16 cellular contexts compared by ENCODE assay signal in the genomic region with DNA sequence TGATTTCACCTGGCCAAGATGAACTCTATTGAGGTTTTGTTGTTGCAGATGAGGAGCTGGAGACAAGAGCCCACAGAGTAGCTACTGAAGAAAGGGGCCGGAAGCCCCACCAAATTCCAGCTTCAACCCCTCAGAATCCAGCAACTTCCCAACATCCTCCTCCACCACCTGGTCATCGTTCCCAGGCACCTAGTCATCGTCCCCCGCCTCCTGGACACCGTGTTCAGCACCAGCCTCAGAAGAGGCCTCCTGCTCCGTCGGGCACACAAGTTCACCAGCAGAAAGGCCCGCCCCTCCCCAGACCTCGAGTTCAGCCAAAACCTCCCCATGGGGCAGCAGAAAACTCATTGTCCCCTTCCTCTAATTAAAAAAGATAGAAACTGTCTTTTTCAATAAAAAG. TPM values are rescaled to one million over a fixed set of nuclear protein-coding genes. Genes with fewer than 3 reads are reported as not detected.
DNase-seq lines count a peak whose midpoint lies in the region; ATAC-seq lines count a peak whose summit lies in the region.
"Had no signal": no experiment of that assay in that cellular context is flagged by ENCODE, and none has a peak within 500 bp of the region (broad histone marks: within the 10 kb centered on the region; RNA-seq: fewer than 3 reads in every experiment).

No MANE protein-coding gene starts in this region.

- POLR2A ChIA-PET in activated CD4-positive, alpha-beta T cell treated with anti-CD3 and anti-CD28 coated beads for 36 hours (lab: Charles Lee) = interaction anchor here (0.7 to 11.5 kb wide), 10 partner anchors 9 to 294 kb away, joined by 3 to 482 read pairs (median 22); a partner anchor contains a TSS
- POLR2A ChIA-PET in naive thymus-derived CD8-positive, alpha-beta T cell (lab: Charles Lee) = interaction anchor here (1.8 to 10.6 kb wide), 5 partner anchors 10 to 51 kb away, joined by 4 to 285 read pairs (median 66); a partner anchor contains a TSS

- H3K4me1 Mint-ChIP-seq in activated CD4-positive, alpha-beta T cell treated with anti-CD3 and anti-CD28 coated beads for 36 hours = peaks cover 100% of the 10 kb centered on the region
- H3K4me1 Mint-ChIP-seq in IgD-negative memory B cell = peaks cover 8 to 30% (median 14%) of the 10 kb centered on the region in 3 donors
- H3K4me1 Mint-ChIP-seq in naive thymus-derived CD8-positive, alpha-beta T cell = peaks cover 55 to 96% (median 95%) of the 10 kb centered on the region in 4 donors

- CTCF ChIA-PET in activated CD4-positive, alpha-beta T cell treated with anti-CD3 and anti-CD28 coated beads for 36 hours (lab: Charles Lee) = interaction anchor here (0.7 to 14.1 kb wide), 9 partner anchors 14 to 292 kb away, joined by 3 to 213 read pairs (median 4); a partner anchor contains a TSS

- H3K4me3 Mint-ChIP-seq in activated CD4-positive, alpha-beta T cell treated with anti-CD3 and anti-CD28 coated beads for 36 hours = peak overlapping the region; percentile 93
- peak overlapping the region in 1 of 4 donors; percentile 29 for H3K4me3 Mint-ChIP-seq in IgD-negative memory B cell
- H3K4me3 Mint-ChIP-seq in naive thymus-derived CD8-positive, alpha-beta T cell = peak overlapping the region; percentile 34 to 82 (median 74)

- H3K27ac Mint-ChIP-seq in activated CD4-positive, alpha-beta T cell treated with anti-CD3 and anti-CD28 coated beads for 36 hours = peak overlapping the region; percentile 100
- peak overlapping the region in 2 of 3 donors; percentile 28 to 51 for H3K27ac Mint-ChIP-seq in IgD-negative memory B cell
- peak overlapping the region; percentile 93 to 99 (median 98) for H3K27ac Mint-ChIP-seq in naive thymus-derived CD8-positive, alpha-beta T cell

- H3K9me3 Mint-ChIP-seq in activated CD4-positive, alpha-beta T cell treated with anti-CD3 and anti-CD28 coated beads for 36 hours (ENCODE audit: low read depth) = peaks cover 4% of the 10 kb centered on the region
- H3K9me3 Mint-ChIP-seq in IgD-negative memory B cell = peaks cover 0 to 2% (median 0%) of the 10 kb centered on the region in 3 donors
- H3K9me3 Mint-ChIP-seq in naive thymus-derived CD8-positive, alpha-beta T cell = peaks cover 0 to 3% (median 0%) of the 10 kb centered on the region in 9 donors

- H3K27me3 Mint-ChIP-seq in activated CD4-positive, alpha-beta T cell treated with anti-CD3 and anti-CD28 coated beads for 36 hours = no peaks in the 10 kb centered on the region
- H3K27me3 Mint-ChIP-seq in IgD-negative memory B cell = no peaks in the 10 kb centered on the region
- H3K27me3 Mint-ChIP-seq in naive thymus-derived CD8-positive, alpha-beta T cell = no peaks in the 10 kb centered on the region

- ATAC-seq in activated CD4-positive, alpha-beta T cell treated with anti-CD3 and anti-CD28 coated beads for 36 hours = no peak
- ATAC-seq in naive thymus-derived CD8-positive, alpha-beta T cell = no peak

- H3K36me3 Mint-ChIP-seq in activated CD4-positive, alpha-beta T cell treated with anti-CD3 and anti-CD28 coated beads for 36 hours (ENCODE audit: low read depth) = peaks cover 89% of the 10 kb centered on the region
- H3K36me3 Mint-ChIP-seq in IgD-negative memory B cell = peaks cover 6% of the 10 kb centered on the region
- peaks cover 26 to 58% (median 55%) of the 10 kb centered on the region in 3 donors for H3K36me3 Mint-ChIP-seq in naive thymus-derived CD8-positive, alpha-beta T cell

- intact Hi-C loops in activated CD4-positive, alpha-beta T cell treated with anti-CD3 and anti-CD28 coated beads for 36 hours (cut with DNase I, micrococcal nuclease) = loop anchor here (5.0 kb wide), 1 partner anchor 391 kb away; no protein-coding TSS in a partner anchor

- no peak for DNase-seq in activated CD4-positive, alpha-beta T cell treated with anti-CD3 and anti-CD28 coated beads for 36 hours
- DNase-seq in activated CD4-positive, alpha-beta T cell treated with anti-CD3 and anti-CD28 coated beads for 48 hours = no peak
- DNase-seq in activated T-cell treated with anti-CD3 and anti-CD28 coated beads, Interleukin-2, amount 50 U/mL, for 48 hours = peak; percentile 55 to 58
- DNase-seq in naive thymus-derived CD8-positive, alpha-beta T cell = no peak
- DNase-seq in Kasumi-1 (lab: John Stamatoyannopoulos, UW) (no peak), mucosa of gallbladder (ENCODE audit: low spot score) (no peak), DMS153 (lab: John Stamatoyannopoulos, UW) (no peak)
- DNase-seq: 8988T, C1 segment of cervical spinal cord, DMS79, NCI-H1092 treated with DMSO at 0.1 percent for 48 hours, NCI-H510A treated with DMSO at 0.1 percent for 48 hours, SHP77, thyroid gland had no signal

RNA-seq across cellular contexts. Expression of a gene that starts 14.2 kb away (rescaled TPM):
- 100 to 1,000 TPM; 287 to 291 TPM for total RNA-seq in activated CD4-positive, alpha-beta T cell treated with anti-CD3 and anti-CD28 coated beads for 36 hours
- polyA plus RNA-seq in IgD-negative memory B cell = 6.6 TPM
- total RNA-seq in naive thymus-derived CD8-positive, alpha-beta T cell = 100 to 1,000 TPM; 178 to 189 TPM
- 100 to 1,000 TPM; 197 to 240 (median 222) TPM for polyA plus RNA-seq in naive thymus-derived CD8-positive, alpha-beta T cell
- total RNA-seq in mucosa of gallbladder = 12.5 TPM
- total RNA-seq: lung microvascular endothelial cell had no signal

Comparison
In these comparisons a context has a peak if more than half of its experiments do, and no peak if none do; other contexts are left out.
1. DNase-seq: peak in activated T-cell treated with anti-CD3 and anti-CD28 coated beads, Interleukin-2, amount 50 U/mL, for 48 hours (2 of 2); none in activated CD4-positive, alpha-beta T cell treated with anti-CD3 and anti-CD28 coated beads for 36 hours (single experiment), activated CD4-positive, alpha-beta T cell treated with anti-CD3 and anti-CD28 coated beads for 48 hours (single experiment), naive thymus-derived CD8-positive, alpha-beta T cell (0 of 10), Kasumi-1 (0 of 2), mucosa of gallbladder (single experiment) and DMS153 (single experiment).
2. H3K27ac Mint-ChIP-seq: peak in every context shown above with its lines; median percentile 100 in activated CD4-positive, alpha-beta T cell treated with anti-CD3 and anti-CD28 coated beads for 36 hours; 98 in naive thymus-derived CD8-positive, alpha-beta T cell; 40 in IgD-negative memory B cell.
3. RNA of a gene that starts 14.2 kb away (total RNA-seq): 287 to 291 TPM in activated CD4-positive, alpha-beta T cell treated with anti-CD3 and anti-CD28 coated beads for 36 hours and 178 to 189 TPM in naive thymus-derived CD8-positive, alpha-beta T cell; 12.5 TPM in mucosa of gallbladder (single experiment); every median in the first group is over 10 times any median in the second.